Comparison of ENCODE assay signal across 1 cellular context in the genomic region with DNA sequence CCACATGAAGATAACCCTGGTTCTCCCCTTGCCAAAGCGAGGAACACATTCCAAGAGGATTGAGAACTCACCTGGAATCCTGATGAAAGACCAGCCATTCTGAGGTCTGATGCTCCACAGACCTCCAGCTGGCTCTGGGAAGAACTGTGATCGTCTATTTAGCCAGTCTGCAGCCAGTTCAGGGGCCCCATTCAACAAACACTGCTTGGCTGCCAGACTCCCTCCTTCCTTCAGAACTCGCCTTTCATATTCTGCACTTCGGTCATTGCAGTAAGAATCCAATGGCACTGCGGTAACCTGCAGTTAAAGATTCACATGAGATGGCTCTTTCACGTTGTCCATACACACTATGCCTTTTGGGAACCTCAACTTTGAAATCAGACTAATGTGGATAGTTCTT.
TF ChIP-seq lines count a peak whose summit lies in the region.

No MANE protein-coding gene starts in this region.

TF ChIP-seq in HepG2, 621 proteins besides CTCF, POLR2A, EP300 and RAD21 (continued from another document and continues in another):
- TF ChIP-seq STAT6 (CRISPR knock-in tag; IDR thresholded peaks at IDR 0.05; ENCODE audit: borderline replicate concordance) (0 out of 2 replicates have a peak, but pooled peaks have one; percentile 36), ZNF598 (CRISPR knock-in tag; IDR thresholded peaks at IDR 0.05; ENCODE audit: borderline replicate concordance) (no peak), ZMYM3 (CRISPR knock-in tag; IDR thresholded peaks at IDR 0.05) (peak; percentile 45; the same call in 1 of the 2 replicates), DZIP1 (CRISPR knock-in tag; IDR thresholded peaks at IDR 0.05) (no peak), ZNF547 (CRISPR knock-in tag; IDR thresholded peaks at IDR 0.05) (no peak), ZNF501 (CRISPR knock-in tag; IDR thresholded peaks at IDR 0.05) (no peak), TEAD3 (CRISPR knock-in tag; optimal IDR thresholded peaks at IDR 0.05; ENCODE audit: borderline replicate concordance) (peak; percentile 54), SALL1 (CRISPR knock-in tag; IDR thresholded peaks at IDR 0.05) (peak; percentile 67), PPARG (CRISPR knock-in tag; conservative IDR thresholded peaks at IDR 0.05) (0 out of 2 replicates have a peak, but pooled peaks have one; percentile 17), SP4 (CRISPR knock-in tag; IDR thresholded peaks at IDR 0.05) (no peak), ZFP36L2 (CRISPR knock-in tag; IDR thresholded peaks at IDR 0.05) (no peak), ZBTB7B (CRISPR knock-in tag; IDR thresholded peaks at IDR 0.05) (0 out of 2 replicates have a peak, but pooled peaks have one; percentile 52), NFIC (IDR thresholded peaks at IDR 0.05; ENCODE audit: low read length) (0 out of 2 replicates have a peak, but pooled peaks have one; percentile 21), ZBTB3 (CRISPR knock-in tag; IDR thresholded peaks at IDR 0.05; ENCODE audit: borderline replicate concordance, low read depth) (no peak), CC2D1A (CRISPR knock-in tag; IDR thresholded peaks at IDR 0.05) (no peak), FIP1L1 (IDR thresholded peaks at IDR 0.05; ENCODE audit: borderline replicate concordance, insufficient read depth, low read depth, low read length) (no peak), ZSCAN25 (CRISPR knock-in tag; IDR thresholded peaks at IDR 0.05) (no peak), NR2F1 (CRISPR knock-in tag; IDR thresholded peaks at IDR 0.05) (no peak), ZNF292 (CRISPR knock-in tag; IDR thresholded peaks at IDR 0.05; ENCODE audit: borderline replicate concordance, low read depth) (peak; percentile 59; the same call in 1 of the 2 replicates), SOX5 (CRISPR knock-in tag; IDR thresholded peaks at IDR 0.05; ENCODE audit: borderline replicate concordance) (no peak), BORCS8-MEF2B (CRISPR knock-in tag; IDR thresholded peaks at IDR 0.05) (no peak), KDM6A (CRISPR knock-in tag; IDR thresholded peaks at IDR 0.05; ENCODE audit: low read depth) (peak; percentile 56), SETDB1 (CRISPR knock-in tag; IDR thresholded peaks at IDR 0.05; ENCODE audit: borderline replicate concordance) (no peak), POLR2AphosphoS2 (IDR thresholded peaks at IDR 0.05; ENCODE audit: low read depth, low read length) (no peak), ZNF331 (CRISPR knock-in tag; IDR thresholded peaks at IDR 0.05) (peak; percentile 55; the same call in 1 of the 2 replicates), ZNF777 (CRISPR knock-in tag; IDR thresholded peaks at IDR 0.05) (no peak), ZFX (CRISPR knock-in tag; IDR thresholded peaks at IDR 0.05; ENCODE audit: low read depth) (no peak), ZNF264 (CRISPR knock-in tag; IDR thresholded peaks at IDR 0.05) (no peak), AKAP8 (CRISPR knock-in tag; IDR thresholded peaks at IDR 0.05) (no peak), TFE3 (CRISPR knock-in tag; IDR thresholded peaks at IDR 0.05) (0 out of 2 replicates have a peak, but pooled peaks have one; percentile 16), NONO (IDR thresholded peaks at IDR 0.05) (no peak), NONO (CRISPR knock-in tag; conservative IDR thresholded peaks at IDR 0.05) (no peak), DPF2 (CRISPR knock-in tag; IDR thresholded peaks at IDR 0.05; ENCODE audit: borderline replicate concordance, low read depth) (no peak; the same call in 1 of the 2 replicates), HNRNPL (IDR thresholded peaks at IDR 0.05; ENCODE audit: low read depth, low read length) (no peak), AHR (CRISPR knock-in tag; IDR thresholded peaks at IDR 0.05) (no peak), FOSL1 (CRISPR knock-in tag; IDR thresholded peaks at IDR 0.05; ENCODE audit: borderline replicate concordance) (no peak), EEA1 (CRISPR knock-in tag; IDR thresholded peaks at IDR 0.05; ENCODE audit: borderline replicate concordance) (no peak), RCOR2 (CRISPR knock-in tag; IDR thresholded peaks at IDR 0.05) (0 out of 2 replicates have a peak, but pooled peaks have one; percentile 26), RFX1 (IDR thresholded peaks at IDR 0.05) (no peak), GLI4 (CRISPR knock-in tag; IDR thresholded peaks at IDR 0.05; ENCODE audit: borderline replicate concordance) (no peak), ZNF839 (CRISPR knock-in tag; IDR thresholded peaks at IDR 0.05; ENCODE audit: borderline replicate concordance) (no peak), BCL6 (CRISPR knock-in tag; IDR thresholded peaks at IDR 0.05) (peak; percentile 39; the same call in 1 of the 2 replicates), GRHL1 (CRISPR knock-in tag; conservative IDR thresholded peaks at IDR 0.05) (no peak), HNF4G (IDR thresholded peaks at IDR 0.05; ENCODE audit: borderline replicate concordance, low read depth, low read length) (peak; percentile 69), HNF4G (CRISPR knock-in tag; IDR thresholded peaks at IDR 0.05; ENCODE audit: borderline replicate concordance, low read depth) (no peak), GATAD2A (CRISPR knock-in tag; IDR thresholded peaks at IDR 0.05) (peak; percentile 34), ZNF207 (IDR thresholded peaks at IDR 0.05; ENCODE audit: borderline replicate concordance) (no peak), TCF7 (IDR thresholded peaks at IDR 0.05; ENCODE audit: low read depth) (peak; percentile 69)
- TF ChIP-seq, protein P1, sequence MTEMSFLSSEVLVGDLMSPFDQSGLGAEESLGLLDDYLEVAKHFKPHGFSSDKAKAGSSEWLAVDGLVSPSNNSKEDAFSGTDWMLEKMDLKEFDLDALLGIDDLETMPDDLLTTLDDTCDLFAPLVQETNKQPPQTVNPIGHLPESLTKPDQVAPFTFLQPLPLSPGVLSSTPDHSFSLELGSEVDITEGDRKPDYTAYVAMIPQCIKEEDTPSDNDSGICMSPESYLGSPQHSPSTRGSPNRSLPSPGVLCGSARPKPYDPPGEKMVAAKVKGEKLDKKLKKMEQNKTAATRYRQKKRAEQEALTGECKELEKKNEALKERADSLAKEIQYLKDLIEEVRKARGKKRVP (CRISPR knock-in tag; IDR thresholded peaks at IDR 0.05), result no peak
- TF ChIP-seq, protein P2, sequence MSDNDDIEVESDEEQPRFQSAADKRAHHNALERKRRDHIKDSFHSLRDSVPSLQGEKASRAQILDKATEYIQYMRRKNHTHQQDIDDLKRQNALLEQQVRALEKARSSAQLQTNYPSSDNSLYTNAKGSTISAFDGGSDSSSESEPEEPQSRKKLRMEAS (IDR thresholded peaks at IDR 0.05), result 0 out of 2 replicates have a peak, but pooled peaks have one; percentile 22
- TF ChIP-seq, protein P3, sequence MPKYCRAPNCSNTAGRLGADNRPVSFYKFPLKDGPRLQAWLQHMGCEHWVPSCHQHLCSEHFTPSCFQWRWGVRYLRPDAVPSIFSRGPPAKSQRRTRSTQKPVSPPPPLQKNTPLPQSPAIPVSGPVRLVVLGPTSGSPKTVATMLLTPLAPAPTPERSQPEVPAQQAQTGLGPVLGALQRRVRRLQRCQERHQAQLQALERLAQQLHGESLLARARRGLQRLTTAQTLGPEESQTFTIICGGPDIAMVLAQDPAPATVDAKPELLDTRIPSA (CRISPR knock-in tag; IDR thresholded peaks at IDR 0.05; ENCODE audit: borderline replicate concordance), result no peak
- TF ChIP-seq, protein P4, sequence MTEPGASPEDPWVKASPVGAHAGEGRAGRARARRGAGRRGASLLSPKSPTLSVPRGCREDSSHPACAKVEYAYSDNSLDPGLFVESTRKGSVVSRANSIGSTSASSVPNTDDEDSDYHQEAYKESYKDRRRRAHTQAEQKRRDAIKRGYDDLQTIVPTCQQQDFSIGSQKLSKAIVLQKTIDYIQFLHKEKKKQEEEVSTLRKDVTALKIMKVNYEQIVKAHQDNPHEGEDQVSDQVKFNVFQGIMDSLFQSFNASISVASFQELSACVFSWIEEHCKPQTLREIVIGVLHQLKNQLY (CRISPR knock-in tag; IDR thresholded peaks at IDR 0.05), result no peak
- TF ChIP-seq, protein P5, sequence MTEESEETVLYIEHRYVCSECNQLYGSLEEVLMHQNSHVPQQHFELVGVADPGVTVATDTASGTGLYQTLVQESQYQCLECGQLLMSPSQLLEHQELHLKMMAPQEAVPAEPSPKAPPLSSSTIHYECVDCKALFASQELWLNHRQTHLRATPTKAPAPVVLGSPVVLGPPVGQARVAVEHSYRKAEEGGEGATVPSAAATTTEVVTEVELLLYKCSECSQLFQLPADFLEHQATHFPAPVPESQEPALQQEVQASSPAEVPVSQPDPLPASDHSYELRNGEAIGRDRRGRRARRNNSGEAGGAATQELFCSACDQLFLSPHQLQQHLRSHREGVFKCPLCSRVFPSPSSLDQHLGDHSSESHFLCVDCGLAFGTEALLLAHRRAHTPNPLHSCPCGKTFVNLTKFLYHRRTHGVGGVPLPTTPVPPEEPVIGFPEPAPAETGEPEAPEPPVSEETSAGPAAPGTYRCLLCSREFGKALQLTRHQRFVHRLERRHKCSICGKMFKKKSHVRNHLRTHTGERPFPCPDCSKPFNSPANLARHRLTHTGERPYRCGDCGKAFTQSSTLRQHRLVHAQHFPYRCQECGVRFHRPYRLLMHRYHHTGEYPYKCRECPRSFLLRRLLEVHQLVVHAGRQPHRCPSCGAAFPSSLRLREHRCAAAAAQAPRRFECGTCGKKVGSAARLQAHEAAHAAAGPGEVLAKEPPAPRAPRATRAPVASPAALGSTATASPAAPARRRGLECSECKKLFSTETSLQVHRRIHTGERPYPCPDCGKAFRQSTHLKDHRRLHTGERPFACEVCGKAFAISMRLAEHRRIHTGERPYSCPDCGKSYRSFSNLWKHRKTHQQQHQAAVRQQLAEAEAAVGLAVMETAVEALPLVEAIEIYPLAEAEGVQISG (CRISPR knock-in tag; IDR thresholded peaks at IDR 0.05), result no peak
- TF ChIP-seq, protein P6, sequence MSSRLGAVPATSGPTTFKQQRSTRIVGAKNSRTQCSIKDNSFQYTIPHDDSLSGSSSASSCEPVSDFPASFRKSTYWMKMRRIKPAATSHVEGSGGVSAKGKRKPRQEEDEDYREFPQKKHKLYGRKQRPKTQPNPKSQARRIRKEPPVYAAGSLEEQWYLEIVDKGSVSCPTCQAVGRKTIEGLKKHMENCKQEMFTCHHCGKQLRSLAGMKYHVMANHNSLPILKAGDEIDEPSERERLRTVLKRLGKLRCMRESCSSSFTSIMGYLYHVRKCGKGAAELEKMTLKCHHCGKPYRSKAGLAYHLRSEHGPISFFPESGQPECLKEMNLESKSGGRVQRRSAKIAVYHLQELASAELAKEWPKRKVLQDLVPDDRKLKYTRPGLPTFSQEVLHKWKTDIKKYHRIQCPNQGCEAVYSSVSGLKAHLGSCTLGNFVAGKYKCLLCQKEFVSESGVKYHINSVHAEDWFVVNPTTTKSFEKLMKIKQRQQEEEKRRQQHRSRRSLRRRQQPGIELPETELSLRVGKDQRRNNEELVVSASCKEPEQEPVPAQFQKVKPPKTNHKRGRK (CRISPR knock-in tag; IDR thresholded peaks at IDR 0.05), result no peak
